27 cellular contexts compared by ENCODE assay signal in the genomic region with DNA sequence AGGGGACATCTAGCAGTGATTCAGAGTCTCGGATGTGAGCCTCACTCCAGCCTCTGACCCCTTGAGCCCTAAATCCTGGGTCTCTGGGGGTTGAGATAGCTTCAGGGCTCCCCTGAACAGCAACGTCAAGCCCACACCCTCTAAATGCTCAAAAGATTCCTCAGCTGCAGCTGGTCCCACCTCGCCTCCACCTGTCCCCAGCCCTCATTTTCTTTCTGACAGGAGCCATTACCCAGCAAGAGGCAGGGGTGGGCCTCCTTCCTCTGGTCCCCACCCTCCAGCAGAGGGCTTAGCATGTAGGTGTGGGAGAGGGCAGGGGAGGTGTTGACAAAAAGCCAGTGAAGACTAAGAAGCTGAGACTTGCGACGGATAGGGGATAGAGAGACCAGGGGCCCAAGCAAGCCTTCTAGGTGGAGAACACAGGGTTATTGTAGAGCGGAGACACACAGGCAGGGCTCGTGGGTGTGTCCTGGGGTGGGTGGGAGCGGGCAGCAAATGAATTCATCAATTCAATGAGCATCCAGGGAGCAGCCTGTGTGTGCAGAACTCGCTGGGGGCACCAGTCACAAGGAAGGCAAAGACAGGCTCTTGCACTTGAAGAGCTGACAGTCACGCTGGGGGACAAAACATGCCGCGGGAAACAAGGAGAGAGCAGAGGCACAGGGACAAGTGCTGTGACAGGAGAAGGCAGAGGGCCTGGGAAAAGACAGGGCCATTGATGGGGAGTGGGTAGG. TPM values are rescaled to one million over a fixed set of nuclear protein-coding genes. Genes with fewer than 3 reads are reported as not detected.
DNase-seq lines count a peak whose midpoint lies in the region; ATAC-seq and TF ChIP-seq lines count a peak whose summit lies in the region.
"Had no signal": no experiment of that assay in that cellular context is flagged by ENCODE, and none has a peak within 500 bp of the region (broad histone marks: within the 10 kb centered on the region; RNA-seq: fewer than 3 reads in every experiment).

No MANE protein-coding gene starts in this region.

- DNase-seq in GM23248 = no peak
- DNase-seq in progenitor cell of endocrine pancreas (ENCODE audit: low spot score, unreplicated experiment) = no peak
- no peak for DNase-seq in left colon
- no peak for DNase-seq in trophoblast cell
- no peak for DNase-seq in erythroblast (lab: John Stamatoyannopoulos, UW)
- DNase-seq in activated CD4-positive, CD25-positive, alpha-beta regulatory T cell (lab: John Stamatoyannopoulos, UW) = no peak
- DNase-seq: activated B cell treated with CpG ODN at 0.5 μM for 24 hours; activated CD8-positive, alpha-beta T cell treated with anti-CD3 and anti-CD28 coated beads for 36 hours; activated effector memory CD4-positive, alpha-beta T cell treated with anti-CD3 and anti-CD28 coated beads, Interleukin-2, amount 50 U/mL, for 16 hours; activated naive CD8-positive, alpha-beta T cell treated with anti-CD3 and anti-CD28 coated beads, Interleukin-2, amount 50 U/mL, for 24 hours; activated T-cell treated with anti-CD3 and anti-CD28 coated beads for 4 hours; brain microvascular endothelial cell; CD4-positive, CD25-positive, alpha-beta regulatory T cell; cortex of kidney; DMS153; NCI-H2107; RPMI8226; stimulated activated CD8-positive, alpha-beta memory T cell treated with anti-CD3 and anti-CD28 coated beads, Interleukin-4, amount 100 ng/mL, for 48 hours had no signal

- H3K4ac ChIP-seq in trophoblast cell (ENCODE audit: low read depth, low read length) = no peak overlapping the region

- H3K4me3 Mint-ChIP-seq in progenitor cell of endocrine pancreas (ENCODE audit: low read depth) = no peak overlapping the region
- H3K4me3 Mint-ChIP-seq: activated B cell treated with CpG ODN at 0.5 μM for 24 hours; activated CD8-positive, alpha-beta T cell treated with anti-CD3 and anti-CD28 coated beads for 36 hours; activated naive CD8-positive, alpha-beta T cell treated with anti-CD3 and anti-CD28 coated beads, Interleukin-2, amount 50 U/mL, for 24 hours; CD4-positive, CD25-positive, alpha-beta regulatory T cell had no signal

- no peak overlapping the region for H3K23ac ChIP-seq in trophoblast cell (ENCODE audit: low read length)

- H2AK5ac ChIP-seq in trophoblast cell (ENCODE audit: low read length) = no peak overlapping the region

- H4K12ac ChIP-seq in trophoblast cell (ENCODE audit: low read depth, low read length) = no peak overlapping the region

- H3K27ac Mint-ChIP-seq in progenitor cell of endocrine pancreas = peak overlapping the region; percentile 52
- H3K27ac Mint-ChIP-seq: activated B cell treated with CpG ODN at 0.5 μM for 24 hours; activated CD8-positive, alpha-beta T cell treated with anti-CD3 and anti-CD28 coated beads for 36 hours; CD4-positive, CD25-positive, alpha-beta regulatory T cell had no signal

- no peaks in the 10 kb centered on the region for H3K79me2 ChIP-seq in GM23248 (ENCODE audit: insufficient read depth)
- H3K79me2 ChIP-seq in trophoblast cell (ENCODE audit: control insufficient read depth, insufficient read depth, low read length, poor library complexity) = no peaks in the 10 kb centered on the region

- H3K27ac ChIP-seq in GM23248 (peak overlapping the region; percentile 55), VCaP (peak overlapping the region; percentile 14; the same call in 1 of the 2 replicates), layer of hippocampus (ENCODE audit: low read depth, low read length) (peak overlapping the region; percentile 60), trophoblast cell (ENCODE audit: low read depth, low read length) (no peak overlapping the region)
- H3K27ac ChIP-seq: brain microvascular endothelial cell had no signal

- WGBS in GM23248 (ENCODE audit: low coverage in 1 of 2, low lambda C conversion rate in 2 of 2, missing lambda C conversion rate in 2 of 2), 2 experiments = 74 to 79% methylated on average over 12 of the region's 12 CpGs
- whole genome bisulfite sequencing in trophoblast cell (ENCODE audit: extremely low coverage, insufficient coverage, insufficient read length) = no CpG with 5 or more reads among the region's 12 CpGs

- no peak for ATAC-seq in left colon
- ATAC-seq: activated CD8-positive, alpha-beta T cell treated with anti-CD3 and anti-CD28 coated beads for 36 hours; activated naive CD8-positive, alpha-beta T cell treated with anti-CD3 and anti-CD28 coated beads, Interleukin-2, amount 50 U/mL, for 24 hours; HCT116; SK-N-SH treated with all-trans-retinoic acid at 6 μM for 48 hours had no signal

- H3K9me3 ChIP-seq in GM23248 (ENCODE audit: low read depth) (no peaks in the 10 kb centered on the region), trophoblast cell (ENCODE audit: insufficient read depth, low read depth, low read length) (no peaks in the 10 kb centered on the region)
- H3K9me3 ChIP-seq: heart left ventricle had no signal

- H3K4me1 ChIP-seq in GM23248 (ENCODE audit: insufficient read depth) (peaks cover 16% of the 10 kb centered on the region), trophoblast cell (ENCODE audit: control insufficient read depth in 1 of 2, insufficient read depth in 2 of 2, low read length in 2 of 2) (peaks cover 0 to 15% of the 10 kb centered on the region in 2 experiments)

- H2BK5ac ChIP-seq in trophoblast cell (ENCODE audit: low read depth, low read length, poor library complexity) = no peak overlapping the region

- H2BK120ac ChIP-seq in trophoblast cell (ENCODE audit: insufficient read depth, low read length, poor library complexity) = no peak overlapping the region

- in situ Hi-C loops in GM23248 (cut with MboI) = no loop called here

- H3K9me2 ChIP-seq in GM23248 (ENCODE audit: insufficient read depth) = no peaks in the 10 kb centered on the region

- H3K4me2 ChIP-seq in GM23248 (ENCODE audit: unreplicated experiment) (peak overlapping the region; percentile 17), trophoblast cell (ENCODE audit: low read length) (no peak overlapping the region)

- no peaks in the 10 kb centered on the region for H3K9me3 Mint-ChIP-seq in progenitor cell of endocrine pancreas (ENCODE audit: low read depth)
- H3K9me3 Mint-ChIP-seq: activated B cell treated with CpG ODN at 0.5 μM for 24 hours; activated CD8-positive, alpha-beta T cell treated with anti-CD3 and anti-CD28 coated beads for 36 hours; activated naive CD8-positive, alpha-beta T cell treated with anti-CD3 and anti-CD28 coated beads, Interleukin-2, amount 50 U/mL, for 24 hours had no signal

- no peaks in the 10 kb centered on the region for H3K79me1 ChIP-seq in trophoblast cell (ENCODE audit: low read length)

- H3K18ac ChIP-seq in trophoblast cell (ENCODE audit: low read length) = no peak overlapping the region

- no peak overlapping the region for H4K8ac ChIP-seq in trophoblast cell (ENCODE audit: low read depth, low read length)

- no peak overlapping the region for H2BK12ac ChIP-seq in trophoblast cell (ENCODE audit: low read length)

- no peak overlapping the region for H3K14ac ChIP-seq in trophoblast cell (ENCODE audit: low read length)

- peaks cover 38% of the 10 kb centered on the region for H3K36me3 Mint-ChIP-seq in progenitor cell of endocrine pancreas (ENCODE audit: insufficient read depth)
- H3K36me3 Mint-ChIP-seq: CD4-positive, CD25-positive, alpha-beta regulatory T cell had no signal

- no peak overlapping the region for H4K91ac ChIP-seq in trophoblast cell (ENCODE audit: low read depth, low read length)

- peaks cover 8% of the 10 kb centered on the region; the same call in 1 of the 2 replicates for H3F3A ChIP-seq in GM23248 (ENCODE audit: insufficient read depth)

- TF ChIP-seq CTCF in VCaP (conservative IDR thresholded peaks at IDR 0.05) (no peak), progenitor cell of endocrine pancreas (IDR thresholded peaks at IDR 0.05; ENCODE audit: unreplicated experiment) (no peak)

- H4K20me1 ChIP-seq in GM23248 (ENCODE audit: insufficient read depth) = no peaks in the 10 kb centered on the region

- H3K9ac ChIP-seq in GM23248 (peak overlapping the region; percentile 52; the same call in 1 of the 2 replicates), trophoblast cell (ENCODE audit: low read length) (no peak overlapping the region)

- H2AFZ ChIP-seq in GM23248 (no peak overlapping the region), trophoblast cell (ENCODE audit: insufficient read depth, low read length, poor library complexity) (no peak overlapping the region)

- no peak for TF ChIP-seq POLR2A in erythroblast (IDR thresholded peaks at IDR 0.05; ENCODE audit: low read length)

- H3K27me3 Mint-ChIP-seq in progenitor cell of endocrine pancreas = no peaks in the 10 kb centered on the region
- H3K27me3 Mint-ChIP-seq: activated CD8-positive, alpha-beta T cell treated with anti-CD3 and anti-CD28 coated beads for 36 hours; activated naive CD8-positive, alpha-beta T cell treated with anti-CD3 and anti-CD28 coated beads, Interleukin-2, amount 50 U/mL, for 24 hours had no signal

- intact Hi-C loops in left colon (cut with DNase I, micrococcal nuclease) = loop anchor here (5.0 to 10.0 kb wide), 2 partner anchors 100 to 102 kb away; no protein-coding TSS in a partner anchor

- H3K4me1 Mint-ChIP-seq in progenitor cell of endocrine pancreas (ENCODE audit: low read depth) = peaks cover 33% of the 10 kb centered on the region
- H3K4me1 Mint-ChIP-seq: activated B cell treated with CpG ODN at 0.5 μM for 24 hours; activated naive CD8-positive, alpha-beta T cell treated with anti-CD3 and anti-CD28 coated beads, Interleukin-2, amount 50 U/mL, for 24 hours; CD4-positive, CD25-positive, alpha-beta regulatory T cell had no signal

- H3K4me3 ChIP-seq in GM23248 (no peak overlapping the region), trophoblast cell (ENCODE audit: low read depth, low read length) (no peak overlapping the region)
- H3K4me3 ChIP-seq: heart left ventricle had no signal

- H3K27me3 ChIP-seq in GM23248 (replicated peaks; ENCODE audit: insufficient read depth) (no peaks in the 10 kb centered on the region), layer of hippocampus (ENCODE audit: control insufficient read depth, insufficient read depth, low read length) (no peaks in the 10 kb centered on the region), trophoblast cell (ENCODE audit: insufficient read depth, low read length) (no peaks in the 10 kb centered on the region)
- H3K27me3 ChIP-seq: heart left ventricle had no signal

- no peaks in the 10 kb centered on the region for H3K36me3 ChIP-seq in GM23248 (ENCODE audit: low read depth)
- H3K36me3 ChIP-seq in trophoblast cell (ENCODE audit: control insufficient read depth in 1 of 2, insufficient read depth in 2 of 2, low read length in 2 of 2) = peaks cover 52 to 69% of the 10 kb centered on the region in 2 experiments
- H3K36me3 ChIP-seq: brain microvascular endothelial cell had no signal

RNA-seq across cellular contexts. Expression of a gene that starts 48.9 kb away (rescaled TPM):
- total RNA-seq in GM23248 (2014; rRNA removed; shearing (Covaris generic)) = not detected in 2 replicates
- not detected in 2 replicates for polyA plus RNA-seq in GM23248 (2016; fragmentation: Nextera tagmentation; extraction: Ambion mirVana)
- total RNA-seq in progenitor cell of endocrine pancreas = 4.2 and 5.0 TPM in 2 replicates
- 1 to 10 TPM; 5.3 to 6.5 TPM for total RNA-seq in left colon
- polyA plus RNA-seq in trophoblast cell (2013) = 0.74 and 0.76 TPM in 2 replicates
- total RNA-seq: activated B cell treated with CpG ODN at 0.5 μM for 24 hours; activated CD8-positive, alpha-beta T cell treated with anti-CD3 and anti-CD28 coated beads for 36 hours; CD4-positive, CD25-positive, alpha-beta regulatory T cell; G401; left ventricle myocardium superior; omental fat pad; right cardiac atrium had no signal
- polyA plus RNA-seq: CD4-positive, CD25-positive, alpha-beta regulatory T cell; right cardiac atrium had no signal
